18 cellular contexts compared by ENCODE assay signal in the genomic region with DNA sequence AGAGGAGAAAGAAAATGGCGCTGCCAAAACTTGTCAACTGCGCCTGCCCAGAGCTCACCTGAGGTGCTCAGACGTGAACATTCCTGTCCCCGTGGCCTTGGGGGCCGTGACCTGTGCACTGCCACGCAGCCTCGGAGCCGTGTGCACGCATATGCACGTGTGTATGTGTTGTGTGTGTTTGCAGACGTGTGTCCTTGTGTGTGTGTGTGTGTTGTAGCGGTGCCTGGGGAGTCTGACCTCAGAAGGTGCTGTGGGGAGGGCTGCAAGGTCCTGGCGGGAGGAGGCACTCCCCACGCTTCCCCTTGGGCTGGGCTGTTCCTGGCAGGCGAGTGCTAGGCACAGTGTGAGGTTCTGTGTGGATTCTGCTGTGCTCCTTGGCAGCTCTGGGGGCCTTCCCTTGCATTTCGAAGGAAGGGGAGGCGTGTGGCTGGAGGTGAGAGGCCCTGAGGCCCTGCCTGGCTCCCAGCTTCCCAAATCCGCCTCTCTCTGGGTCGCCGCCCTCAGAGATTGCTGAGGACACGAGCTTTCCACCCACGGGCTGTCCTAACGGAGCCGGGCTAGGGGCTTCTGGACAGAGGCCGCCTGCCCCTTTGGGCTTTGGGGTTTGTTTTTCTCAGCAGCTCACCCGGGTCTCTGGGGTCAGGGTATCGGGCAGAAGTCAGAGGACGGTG. TPM values are rescaled to one million over a fixed set of nuclear protein-coding genes. Genes with fewer than 3 reads are reported as not detected.
A peak's percentile ranks its signal among the peaks of the same experiment; 100 is the strongest.
DNase-seq lines count a peak whose midpoint lies in the region; ATAC-seq and TF ChIP-seq lines count a peak whose summit lies in the region.
"Had no signal": no experiment of that assay in that cellular context is flagged by ENCODE, and none has a peak within 500 bp of the region (broad histone marks: within the 10 kb centered on the region; RNA-seq: fewer than 3 reads in every experiment).

No MANE protein-coding gene starts in this region.

- H3K4me1 Mint-ChIP-seq in endothelial cell (ENCODE audit: unreplicated experiment), result peaks cover 10% of the 10 kb centered on the region

- ATAC-seq in Right ventricle myocardium inferior, result no peak
- no peak for ATAC-seq in left ventricle myocardium superior
- ATAC-seq: Panc1 had no signal

- no peak overlapping the region for H3K9ac ChIP-seq in smooth muscle cell (ENCODE audit: low read depth)

- no peak overlapping the region for H3K4me3 ChIP-seq in smooth muscle cell
- H3K4me3 ChIP-seq: tibial artery had no signal

- H3K4me1 ChIP-seq in smooth muscle cell (ENCODE audit: low read depth), result peaks cover 16% of the 10 kb centered on the region

- no peak overlapping the region for H3K27ac ChIP-seq in smooth muscle cell (ENCODE audit: low read depth)
- H3K27ac ChIP-seq: tibial artery had no signal

- H3K36me3 Mint-ChIP-seq in endothelial cell (ENCODE audit: low read depth, unreplicated experiment), result no peaks in the 10 kb centered on the region

- H3K27me3 Mint-ChIP-seq in endothelial cell (ENCODE audit: unreplicated experiment), result peaks cover 2% of the 10 kb centered on the region
- H3K27me3 Mint-ChIP-seq: progenitor cell of endocrine pancreas had no signal

- H3K27me3 ChIP-seq in smooth muscle cell (ENCODE audit: low read depth), result no peaks in the 10 kb centered on the region

- H3K4me2 ChIP-seq in smooth muscle cell, result peak overlapping the region; percentile 9

- H3K9me3 ChIP-seq in smooth muscle cell (replicated peaks; ENCODE audit: low read depth), result no peaks in the 10 kb centered on the region
- H3K9me3 ChIP-seq: tibial artery had no signal

- no peak overlapping the region for H3K4me3 Mint-ChIP-seq in endothelial cell (ENCODE audit: unreplicated experiment)
- H3K4me3 Mint-ChIP-seq: T-helper 1 cell treated with Interleukin-12 subunit alpha and Interleukin-12 subunit beta and Interleukin-4 antibody, amounts not matched to agents 30 μg/mL and 1 μg/mL, for 36 hours had no signal

- H3K9me3 Mint-ChIP-seq in endothelial cell (ENCODE audit: unreplicated experiment), result no peaks in the 10 kb centered on the region
- H3K9me3 Mint-ChIP-seq: T-helper 1 cell treated with Interleukin-12 subunit alpha and Interleukin-12 subunit beta and Interleukin-4 antibody, amounts not matched to agents 30 μg/mL and 1 μg/mL, for 36 hours had no signal

- WGBS in smooth muscle cell (ENCODE audit: low lambda C conversion rate), result 86% methylated on average over 28 of the region's 28 CpGs

- H3K79me2 ChIP-seq in smooth muscle cell (ENCODE audit: low read depth), result peaks cover 81% of the 10 kb centered on the region

- no peak overlapping the region for H2AFZ ChIP-seq in smooth muscle cell (ENCODE audit: low read depth)

- no peaks in the 10 kb centered on the region for H3K36me3 ChIP-seq in smooth muscle cell (ENCODE audit: low read depth)

- peaks cover 6% of the 10 kb centered on the region for H3F3A ChIP-seq in smooth muscle cell (ENCODE audit: low read depth)

- intact Hi-C loops in Right ventricle myocardium inferior (cut with DNase I), result loop anchor here (5.0 to 10.0 kb wide), 2 partner anchors 85 to 218 kb away; a partner anchor contains a TSS
- intact Hi-C loops in left ventricle myocardium superior (cut with micrococcal nuclease), result no loop called here

- DNase-seq in Right ventricle myocardium inferior (ENCODE audit: missing footprints), result peak; percentile 60
- no peak for DNase-seq in left ventricle myocardium superior
- DNase-seq in endothelial cell (ENCODE audit: low spot score), result no peak
- DNase-seq in smooth muscle cell (lab: John Stamatoyannopoulos, UW; ENCODE audit: unreplicated experiment), result no peak
- DNase-seq in DMS53 (lab: John Stamatoyannopoulos, UW), result no peak
- DNase-seq in ureter (ENCODE audit: low spot score), result no peak
- DNase-seq: activated CD4-positive, alpha-beta T cell treated with anti-CD3 and anti-CD28 coated beads for 1 hour; amniotic stem cell; Calu3; Karpas-422; NCI-H187; NCI-H510A treated with DMSO at 0.1 percent for 48 hours; tibial artery had no signal

- peak overlapping the region; percentile 9 for H3K27ac Mint-ChIP-seq in endothelial cell (ENCODE audit: unreplicated experiment)
- H3K27ac Mint-ChIP-seq: progenitor cell of endocrine pancreas; T-helper 1 cell treated with Interleukin-12 subunit alpha and Interleukin-12 subunit beta and Interleukin-4 antibody, amounts not matched to agents 30 μg/mL and 1 μg/mL, for 36 hours had no signal

- peaks cover 88% of the 10 kb centered on the region for H4K20me1 ChIP-seq in smooth muscle cell (ENCODE audit: low read depth)

- no peak for TF ChIP-seq CTCF in endothelial cell (IDR thresholded peaks at IDR 0.05; ENCODE audit: unreplicated experiment)
- no peak for TF ChIP-seq CTCF in smooth muscle cell (IDR thresholded peaks at IDR 0.05; ENCODE audit: borderline replicate concordance, insufficient read depth, poor library complexity, severe bottlenecking)

RNA-seq across cellular contexts. Expression of a gene that starts 4.5 kb away (rescaled TPM):
- total RNA-seq in Right ventricle myocardium inferior (1,651 TPM), left ventricle myocardium superior (1,923 TPM), endothelial cell (ENCODE audit: unreplicated experiment) (353 TPM), smooth muscle cell (431 and 469 TPM in 2 replicates), ureter (273 TPM)
- polyA plus RNA-seq in smooth muscle cell, result 971 and 1,057 TPM in 2 replicates

RNA-seq across cellular contexts. Expression of a gene that starts 12.8 kb away (rescaled TPM):
- total RNA-seq in Right ventricle myocardium inferior (4.5 TPM), left ventricle myocardium superior (14.3 TPM), endothelial cell (ENCODE audit: unreplicated experiment) (0.28 TPM), smooth muscle cell (0.27 and 0.81 TPM in 2 replicates), ureter (not detected)
- 0.12 and 0.49 TPM in 2 replicates for polyA plus RNA-seq in smooth muscle cell

RNA-seq across cellular contexts. Expression of a gene that starts 33.0 kb away (rescaled TPM):
- not detected for total RNA-seq in Right ventricle myocardium inferior
- 0.37 TPM for total RNA-seq in left ventricle myocardium superior
- total RNA-seq in endothelial cell (ENCODE audit: unreplicated experiment), result not detected
- total RNA-seq in smooth muscle cell, result not detected in 2 replicates
- polyA plus RNA-seq in smooth muscle cell, result 0.23 and 0.64 TPM in 2 replicates
- 0.83 TPM for total RNA-seq in ureter
- total RNA-seq: Calu3, dermis blood vessel endothelial cell had no signal
- polyA plus RNA-seq: AG04450 had no signal

RNA-seq across cellular contexts. Expression of a gene that starts 45.3 kb away (rescaled TPM):
- total RNA-seq in Right ventricle myocardium inferior (109 TPM), left ventricle myocardium superior (110 TPM), endothelial cell (ENCODE audit: unreplicated experiment) (126 TPM), smooth muscle cell (67.7 and 72.7 TPM in 2 replicates), ureter (30.8 TPM)
- polyA plus RNA-seq in smooth muscle cell, result 151 and 159 TPM in 2 replicates

RNA-seq across cellular contexts. Expression of a gene that starts 56.4 kb away (rescaled TPM):
- 51.2 TPM for total RNA-seq in Right ventricle myocardium inferior
- total RNA-seq in left ventricle myocardium superior, result 55.5 TPM
- 53.6 TPM for total RNA-seq in endothelial cell (ENCODE audit: unreplicated experiment)
- total RNA-seq in smooth muscle cell, result 15.2 and 23.8 TPM in 2 replicates
- 65.3 and 74.2 TPM in 2 replicates for polyA plus RNA-seq in smooth muscle cell
- 56.4 TPM for total RNA-seq in ureter
